33 cellular contexts compared by ENCODE assay signal in the genomic region with DNA sequence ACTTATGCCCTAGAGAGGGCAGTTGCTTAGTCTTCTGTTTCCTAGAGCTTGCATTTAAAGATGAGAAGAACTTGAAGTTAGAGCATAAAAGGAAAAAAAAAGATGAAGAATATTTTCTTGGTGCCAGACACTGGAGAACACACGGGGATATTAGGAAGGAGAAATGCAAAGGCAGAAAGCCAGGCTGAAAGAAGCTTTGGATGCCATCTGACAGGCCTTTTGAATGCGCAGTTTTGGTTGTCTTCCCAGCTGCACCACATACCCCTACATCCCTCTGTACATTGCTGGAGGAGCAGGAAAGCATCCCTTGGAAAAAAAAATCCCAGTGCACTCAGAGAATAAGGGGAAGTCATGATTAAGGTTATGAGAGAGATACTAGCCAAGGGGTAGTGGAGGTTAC.
"Had no signal": no experiment of that assay in that cellular context is flagged by ENCODE, and none has a peak within 500 bp of the region (broad histone marks: within the 10 kb centered on the region; RNA-seq: fewer than 3 reads in every experiment).

No MANE protein-coding gene starts in this region.

- H3K36me3 ChIP-seq: adrenal gland, gastroesophageal sphincter, neural progenitor cell, stomach, thyroid gland, upper lobe of left lung, vagina, WERI-Rb-1 had no signal

- H3K27me3 Mint-ChIP-seq: stimulated activated naive B cell treated with anti-CD40 and anti-IgM and Interleukin-4, amounts not matched to agents 10 μg/mL and 1 μg/mL and 100 μg/mL, for 72 hours; T-helper 17 cell had no signal

- H3K9ac ChIP-seq: neural progenitor cell had no signal

- H3K36me3 Mint-ChIP-seq: activated CD4-positive, alpha-beta memory T cell treated with anti-CD3 and anti-CD28 coated beads for 36 hours; activated naive CD8-positive, alpha-beta T cell treated with anti-CD3 and anti-CD28 coated beads for 36 hours; natural killer cell; stimulated activated naive B cell treated with anti-CD40 and anti-IgM and Interleukin-4, amounts not matched to agents 10 μg/mL and 1 μg/mL and 100 μg/mL, for 72 hours had no signal

- H3K9me3 Mint-ChIP-seq: activated CD4-positive, alpha-beta memory T cell treated with anti-CD3 and anti-CD28 coated beads for 36 hours; activated naive CD4-positive, alpha-beta T cell treated with anti-CD3 and anti-CD28 coated beads for 36 hours; activated naive CD8-positive, alpha-beta T cell treated with anti-CD3 and anti-CD28 coated beads for 36 hours; activated T-helper 1 cell treated with anti-CD3 and anti-CD28 coated beads, Interleukin-12 subunit alpha, Interleukin-12 subunit beta, Interleukin-2, Interleukin-4 antibody, amounts not matched to agents 30 ng/mL and 10 ng/mL and 1 ng/mL, durations not matched to agents 14 hours and 24 hours and 36 hours had no signal

- DNase-seq: activated CD4-positive, alpha-beta memory T cell treated with anti-CD3 and anti-CD28 coated beads for 36 hours; activated CD4-positive, alpha-beta T cell treated with anti-CD3 and anti-CD28 coated beads for 48 hours; activated CD8-positive, alpha-beta memory T cell treated with anti-CD3 and anti-CD28 coated beads, Interleukin-2, amount 50 U/mL, for 4 hours; activated effector memory CD4-positive, alpha-beta T cell treated with anti-CD3 and anti-CD28 coated beads, Interleukin-2, amount 50 U/mL, for 16 hours; activated naive CD4-positive, alpha-beta T cell treated with anti-CD3 and anti-CD28 coated beads for 36 hours; activated naive CD8-positive, alpha-beta T cell treated with anti-CD3 and anti-CD28 coated beads for 36 hours; activated T-cell treated with anti-CD3 and anti-CD28 coated beads, Interleukin-2, amount 50 U/mL, for 1 hour; adrenal gland; aorta; central memory CD4-positive, alpha-beta T cell; dorsolateral prefrontal cortex; effector memory CD4-positive, alpha-beta T cell; erythroblast; hippocampal formation; kidney; left colon; natural killer cell; occipital lobe; posterior cingulate gyrus; stimulated activated CD4-positive, alpha-beta T cell treated with anti-CD3 and anti-CD28 coated beads, Interleukin-15, amount 100 ng/mL, for 24 hours; stimulated activated CD4-positive, alpha-beta T cell treated with anti-CD3 and anti-CD28 coated beads, Interleukin-2, amount 100 ng/mL, for 24 hours; stimulated activated naive B cell treated with anti-CD40 and anti-IgM and Interleukin-4, amounts not matched to agents 10 μg/mL and 1 μg/mL and 100 μg/mL, for 72 hours; stomach; T-helper 17 cell; T1000; thyroid gland; upper lobe of left lung; WERI-Rb-1 had no signal

- H3K4me1 Mint-ChIP-seq: activated naive CD8-positive, alpha-beta T cell treated with anti-CD3 and anti-CD28 coated beads for 36 hours; natural killer cell; stimulated activated naive B cell treated with anti-CD40 and anti-IgM and Interleukin-4, amounts not matched to agents 10 μg/mL and 1 μg/mL and 100 μg/mL, for 72 hours; T-helper 17 cell had no signal

- H3K4me1 ChIP-seq: adrenal gland, gastroesophageal sphincter, stomach, thyroid gland, upper lobe of left lung, vagina had no signal

- H3K4me2 ChIP-seq: neural progenitor cell had no signal

- H3K9me3 ChIP-seq: adrenal gland, gastroesophageal sphincter, stomach, thyroid gland, upper lobe of left lung, vagina had no signal

- H3K4me3 ChIP-seq: adrenal gland, coronary artery, dorsolateral prefrontal cortex, gastroesophageal sphincter, neural progenitor cell, stomach, thyroid gland, upper lobe of left lung, vagina had no signal

- H3K4me3 Mint-ChIP-seq: activated CD4-positive, alpha-beta memory T cell treated with anti-CD3 and anti-CD28 coated beads for 36 hours; activated naive CD4-positive, alpha-beta T cell treated with anti-CD3 and anti-CD28 coated beads for 36 hours; activated naive CD8-positive, alpha-beta T cell treated with anti-CD3 and anti-CD28 coated beads for 36 hours; activated T-helper 1 cell treated with anti-CD3 and anti-CD28 coated beads, Interleukin-12 subunit alpha, Interleukin-12 subunit beta, Interleukin-2, Interleukin-4 antibody, amounts not matched to agents 30 ng/mL and 10 ng/mL and 1 ng/mL, durations not matched to agents 14 hours and 24 hours and 36 hours; natural killer cell; neural progenitor cell; stimulated activated naive B cell treated with anti-CD40 and anti-IgM and Interleukin-4, amounts not matched to agents 10 μg/mL and 1 μg/mL and 100 μg/mL, for 72 hours; T-helper 17 cell had no signal

- H3K27ac Mint-ChIP-seq: activated CD4-positive, alpha-beta memory T cell treated with anti-CD3 and anti-CD28 coated beads for 36 hours; activated naive CD4-positive, alpha-beta T cell treated with anti-CD3 and anti-CD28 coated beads for 36 hours; activated naive CD8-positive, alpha-beta T cell treated with anti-CD3 and anti-CD28 coated beads for 36 hours; activated T-helper 1 cell treated with anti-CD3 and anti-CD28 coated beads, Interleukin-12 subunit alpha, Interleukin-12 subunit beta, Interleukin-2, Interleukin-4 antibody, amounts not matched to agents 30 ng/mL and 10 ng/mL and 1 ng/mL, durations not matched to agents 14 hours and 24 hours and 36 hours; natural killer cell; neural progenitor cell; stimulated activated naive B cell treated with anti-CD40 and anti-IgM and Interleukin-4, amounts not matched to agents 10 μg/mL and 1 μg/mL and 100 μg/mL, for 72 hours; T-helper 17 cell had no signal

- H2AFZ ChIP-seq: neural progenitor cell had no signal

- H3K27ac ChIP-seq: adrenal gland, coronary artery, gastroesophageal sphincter, neural progenitor cell, stomach, thyroid gland, upper lobe of left lung, vagina, WERI-Rb-1 had no signal

- H3K27me3 ChIP-seq: adrenal gland, dorsolateral prefrontal cortex, gastroesophageal sphincter, neural progenitor cell, stomach, thyroid gland, upper lobe of left lung, vagina had no signal
